In genomic region chr5:149416977-149417713, GRCh38 we compare ENCODE assay signal across 12 cellular contexts. TPM values are rescaled to one million over a fixed set of nuclear protein-coding genes. Genes with fewer than 3 reads are reported as not detected.
A peak's percentile ranks its signal among the peaks of the same experiment; 100 is the strongest.
DNase-seq lines count a peak whose midpoint lies in the region; ATAC-seq and TF ChIP-seq lines count a peak whose summit lies in the region.
"Had no signal": no experiment of that assay in that cellular context is flagged by ENCODE, and none has a peak within 500 bp of the region (broad histone marks: within the 10 kb centered on the region; RNA-seq: fewer than 3 reads in every experiment).

No MANE protein-coding gene starts in this region.

- H3K27me3 ChIP-seq in trophoblast cell (ENCODE audit: insufficient read depth, low read length) = no peaks in the 10 kb centered on the region
- H3K27me3 ChIP-seq: BE2C had no signal

- H3K18ac ChIP-seq in trophoblast cell (ENCODE audit: low read length) = no peak overlapping the region

- peaks cover 2% of the 10 kb centered on the region for H3K9me3 ChIP-seq in trophoblast cell (ENCODE audit: insufficient read depth, low read depth, low read length)
- H3K9me3 ChIP-seq: BE2C had no signal

- H4K8ac ChIP-seq in trophoblast cell (ENCODE audit: low read depth, low read length) = no peak overlapping the region

- H3K4me3 Mint-ChIP-seq in activated CD8-positive, alpha-beta T cell treated with anti-CD3 and anti-CD28 coated beads for 36 hours = no peak overlapping the region
- H3K4me3 Mint-ChIP-seq in activated T-helper 1 cell treated with anti-CD3 and anti-CD28 coated beads, Interleukin-12 subunit alpha, Interleukin-12 subunit beta, Interleukin-2, Interleukin-4 antibody, amounts not matched to agents 30 ng/mL and 10 ng/mL and 1 ng/mL, durations not matched to agents 14 hours and 24 hours and 36 hours = no peak overlapping the region
- H3K4me3 Mint-ChIP-seq: stimulated activated naive CD8-positive, alpha-beta T cell treated with anti-CD3 and anti-CD28 coated beads, Interleukin-15, amount 100 ng/mL, for 72 hours had no signal

- no peak overlapping the region for H3K9ac ChIP-seq in trophoblast cell (ENCODE audit: low read length)

- no peaks in the 10 kb centered on the region for H3K4me1 Mint-ChIP-seq in activated CD8-positive, alpha-beta T cell treated with anti-CD3 and anti-CD28 coated beads for 36 hours (ENCODE audit: low read depth)
- peaks cover 4% of the 10 kb centered on the region for H3K4me1 Mint-ChIP-seq in activated T-helper 1 cell treated with anti-CD3 and anti-CD28 coated beads, Interleukin-12 subunit alpha, Interleukin-12 subunit beta, Interleukin-2, Interleukin-4 antibody, amounts not matched to agents 30 ng/mL and 10 ng/mL and 1 ng/mL, durations not matched to agents 14 hours and 24 hours and 36 hours (ENCODE audit: low read depth)

- no peak overlapping the region for H3K4ac ChIP-seq in trophoblast cell (ENCODE audit: low read depth, low read length)

- H3K4me2 ChIP-seq in trophoblast cell (ENCODE audit: low read length) = peak overlapping the region; percentile 41

- H3K36me3 ChIP-seq in trophoblast cell (ENCODE audit: control insufficient read depth in 1 of 2, insufficient read depth in 2 of 2, low read length in 2 of 2) = no peaks in the 10 kb centered on the region
- H3K36me3 ChIP-seq: BE2C had no signal

- peak overlapping the region; percentile 15 for H2BK5ac ChIP-seq in trophoblast cell (ENCODE audit: low read depth, low read length, poor library complexity)

- H3K14ac ChIP-seq in trophoblast cell (ENCODE audit: low read length) = peak overlapping the region; percentile 50

- ATAC-seq in HG03432 (IDR thresholded peaks at IDR 0.05; ENCODE audit: unreplicated experiment) = no peak
- no peak for ATAC-seq in activated CD8-positive, alpha-beta T cell treated with anti-CD3 and anti-CD28 coated beads for 36 hours
- ATAC-seq: stimulated activated naive CD8-positive, alpha-beta T cell treated with anti-CD3 and anti-CD28 coated beads, Interleukin-15, amount 100 ng/mL, for 72 hours had no signal

- no peaks in the 10 kb centered on the region for H3K79me2 ChIP-seq in trophoblast cell (ENCODE audit: control insufficient read depth, insufficient read depth, low read length, poor library complexity)

- 100% methylated on average over 2 of the region's 8 CpGs for WGBS in trophoblast cell (ENCODE audit: extremely low coverage, insufficient coverage, insufficient read length)

- H3K79me1 ChIP-seq in trophoblast cell (ENCODE audit: low read length) = peaks cover 28% of the 10 kb centered on the region

- no peak overlapping the region for H2AK5ac ChIP-seq in trophoblast cell (ENCODE audit: low read length)

- DNase-seq in AG09319 (ENCODE audit: extremely low read depth, low read depth) = peak; percentile 64
- peak; percentile 56 for DNase-seq in SK-N-DZ (ENCODE audit: low spot score)
- peak; percentile 51 for DNase-seq in fibroblast of mammary gland (ENCODE audit: low read depth)
- DNase-seq in trophoblast cell = no peak
- DNase-seq in activated CD8-positive, alpha-beta T cell treated with anti-CD3 and anti-CD28 coated beads for 36 hours = no peak
- DNase-seq in central memory CD4-positive, alpha-beta T cell = no peak
- DNase-seq in activated T-helper 1 cell treated with anti-CD3 and anti-CD28 coated beads, Interleukin-12 subunit alpha, Interleukin-12 subunit beta, Interleukin-2, Interleukin-4 antibody, amounts not matched to agents 30 ng/mL and 10 ng/mL and 1 ng/mL, durations not matched to agents 14 hours and 24 hours and 36 hours (ENCODE audit: low spot score) = no peak
- DNase-seq: BE2C; NCI-H526 treated with DMSO at 0.1 percent for 48 hours; stimulated activated naive CD8-positive, alpha-beta T cell treated with anti-CD3 and anti-CD28 coated beads, Interleukin-15, amount 100 ng/mL, for 72 hours; T-helper 1 cell had no signal

- intact Hi-C loops in activated CD8-positive, alpha-beta T cell treated with anti-CD3 and anti-CD28 coated beads for 36 hours (cut with micrococcal nuclease) = no loop called here
- intact Hi-C loops in activated T-helper 1 cell treated with anti-CD3 and anti-CD28 coated beads, Interleukin-12 subunit alpha, Interleukin-12 subunit beta, Interleukin-2, Interleukin-4 antibody, amounts not matched to agents 30 ng/mL and 10 ng/mL and 1 ng/mL, durations not matched to agents 14 hours and 24 hours and 36 hours (cut with micrococcal nuclease) = no loop called here

- POLR2A ChIA-PET in activated CD8-positive, alpha-beta T cell treated with anti-CD3 and anti-CD28 coated beads for 36 hours (lab: Charles Lee) = interaction anchor here (0.6 kb wide), 1 partner anchor 15 kb away, joined by 3 read pairs; no protein-coding TSS in a partner anchor

- H3K9me3 Mint-ChIP-seq in activated CD8-positive, alpha-beta T cell treated with anti-CD3 and anti-CD28 coated beads for 36 hours = no peaks in the 10 kb centered on the region
- no peaks in the 10 kb centered on the region for H3K9me3 Mint-ChIP-seq in activated T-helper 1 cell treated with anti-CD3 and anti-CD28 coated beads, Interleukin-12 subunit alpha, Interleukin-12 subunit beta, Interleukin-2, Interleukin-4 antibody, amounts not matched to agents 30 ng/mL and 10 ng/mL and 1 ng/mL, durations not matched to agents 14 hours and 24 hours and 36 hours
- H3K9me3 Mint-ChIP-seq: stimulated activated naive CD8-positive, alpha-beta T cell treated with anti-CD3 and anti-CD28 coated beads, Interleukin-15, amount 100 ng/mL, for 72 hours had no signal

- H3K23ac ChIP-seq in trophoblast cell (ENCODE audit: low read length) = no peak overlapping the region

- TF ChIP-seq CTCF in AG09319 (IDR thresholded peaks at IDR 0.05; ENCODE audit: low read depth, low read length) (no peak), fibroblast of mammary gland (conservative IDR thresholded peaks at IDR 0.05; ENCODE audit: control insufficient read depth, insufficient read depth, low read depth, low read length) (no peak)
- TF ChIP-seq CTCF in activated CD8-positive, alpha-beta T cell treated with anti-CD3 and anti-CD28 coated beads for 36 hours (IDR thresholded peaks at IDR 0.05) = no peak

- CTCF ChIA-PET in activated CD8-positive, alpha-beta T cell treated with anti-CD3 and anti-CD28 coated beads for 36 hours (lab: Charles Lee) = interaction anchor here (0.7 to 1.8 kb wide), 2 partner anchors 17 to 49 kb away, joined by 3 to 6 read pairs; no protein-coding TSS in a partner anchor

- peak overlapping the region; percentile 77 for H2BK120ac ChIP-seq in trophoblast cell (ENCODE audit: insufficient read depth, low read length, poor library complexity)

- peaks cover 25 to 47% of the 10 kb centered on the region in 2 experiments for H3K4me1 ChIP-seq in trophoblast cell (ENCODE audit: control insufficient read depth in 1 of 2, insufficient read depth in 2 of 2, low read length in 2 of 2)

- H3K36me3 Mint-ChIP-seq in activated CD8-positive, alpha-beta T cell treated with anti-CD3 and anti-CD28 coated beads for 36 hours (ENCODE audit: low read depth) = no peaks in the 10 kb centered on the region
- no peaks in the 10 kb centered on the region for H3K36me3 Mint-ChIP-seq in activated T-helper 1 cell treated with anti-CD3 and anti-CD28 coated beads, Interleukin-12 subunit alpha, Interleukin-12 subunit beta, Interleukin-2, Interleukin-4 antibody, amounts not matched to agents 30 ng/mL and 10 ng/mL and 1 ng/mL, durations not matched to agents 14 hours and 24 hours and 36 hours (ENCODE audit: low read depth)

- H3K27ac ChIP-seq in trophoblast cell (ENCODE audit: low read depth, low read length) = peak overlapping the region; percentile 51

- H3K4me3 ChIP-seq in fibroblast of mammary gland (ENCODE audit: control insufficient read depth, low read depth, low read length) (no peak overlapping the region), trophoblast cell (ENCODE audit: low read depth, low read length) (no peak overlapping the region)

- peak overlapping the region; percentile 64 for H4K91ac ChIP-seq in trophoblast cell (ENCODE audit: low read depth, low read length)

- H3K27me3 Mint-ChIP-seq in activated CD8-positive, alpha-beta T cell treated with anti-CD3 and anti-CD28 coated beads for 36 hours = no peaks in the 10 kb centered on the region
- H3K27me3 Mint-ChIP-seq in activated T-helper 1 cell treated with anti-CD3 and anti-CD28 coated beads, Interleukin-12 subunit alpha, Interleukin-12 subunit beta, Interleukin-2, Interleukin-4 antibody, amounts not matched to agents 30 ng/mL and 10 ng/mL and 1 ng/mL, durations not matched to agents 14 hours and 24 hours and 36 hours (ENCODE audit: insufficient read depth) = peaks cover 8% of the 10 kb centered on the region
- H3K27me3 Mint-ChIP-seq: stimulated activated naive CD8-positive, alpha-beta T cell treated with anti-CD3 and anti-CD28 coated beads, Interleukin-15, amount 100 ng/mL, for 72 hours had no signal

- peak overlapping the region; percentile 66 for H2BK12ac ChIP-seq in trophoblast cell (ENCODE audit: low read length)

- H3K27ac Mint-ChIP-seq in activated CD8-positive, alpha-beta T cell treated with anti-CD3 and anti-CD28 coated beads for 36 hours = no peak overlapping the region
- no peak overlapping the region for H3K27ac Mint-ChIP-seq in activated T-helper 1 cell treated with anti-CD3 and anti-CD28 coated beads, Interleukin-12 subunit alpha, Interleukin-12 subunit beta, Interleukin-2, Interleukin-4 antibody, amounts not matched to agents 30 ng/mL and 10 ng/mL and 1 ng/mL, durations not matched to agents 14 hours and 24 hours and 36 hours
- H3K27ac Mint-ChIP-seq: stimulated activated naive CD8-positive, alpha-beta T cell treated with anti-CD3 and anti-CD28 coated beads, Interleukin-15, amount 100 ng/mL, for 72 hours had no signal

- H4K12ac ChIP-seq in trophoblast cell (ENCODE audit: low read depth, low read length) = no peak overlapping the region

- no peak overlapping the region for H2AFZ ChIP-seq in trophoblast cell (ENCODE audit: insufficient read depth, low read length, poor library complexity)

RNA-seq across cellular contexts. Expression of gene IL17B, which starts 38.1 kb away (rescaled TPM):
- polyA plus RNA-seq in SK-N-DZ (2014; cell fraction: cytosol; rRNA removed) = 1.9 and 2.3 TPM in 2 replicates
- polyA plus RNA-seq in SK-N-DZ (2014; cell fraction: nucleus; rRNA removed) = 0.50 and 4.4 TPM in 2 replicates
- polyA plus RNA-seq in trophoblast cell (2013) = 0.25 and 0.26 TPM in 2 replicates
- total RNA-seq in activated CD8-positive, alpha-beta T cell treated with anti-CD3 and anti-CD28 coated beads for 36 hours = not detected
- total RNA-seq in activated T-helper 1 cell treated with anti-CD3 and anti-CD28 coated beads, Interleukin-12 subunit alpha, Interleukin-12 subunit beta, Interleukin-2, Interleukin-4 antibody, amounts not matched to agents 30 ng/mL and 10 ng/mL and 1 ng/mL, durations not matched to agents 14 hours and 24 hours and 36 hours = not detected in 2 replicates

RNA-seq across cellular contexts. Expression of gene PCYOX1L, which starts 59.3 kb away (rescaled TPM):
- 35.5 and 36.3 TPM in 2 replicates for polyA plus RNA-seq in SK-N-DZ (2014; cell fraction: cytosol; rRNA removed)
- 32.9 and 42.1 TPM in 2 replicates for polyA plus RNA-seq in SK-N-DZ (2014; cell fraction: nucleus; rRNA removed)
- polyA plus RNA-seq in trophoblast cell (2013) = 2.2 and 2.4 TPM in 2 replicates
- total RNA-seq in activated CD8-positive, alpha-beta T cell treated with anti-CD3 and anti-CD28 coated beads for 36 hours = 10 to 100 TPM; 19.7 to 21.2 TPM
- total RNA-seq in activated T-helper 1 cell treated with anti-CD3 and anti-CD28 coated beads, Interleukin-12 subunit alpha, Interleukin-12 subunit beta, Interleukin-2, Interleukin-4 antibody, amounts not matched to agents 30 ng/mL and 10 ng/mL and 1 ng/mL, durations not matched to agents 14 hours and 24 hours and 36 hours = 21.9 and 23.4 TPM in 2 replicates

Comparison
In these comparisons a context has a peak if more than half of its experiments do, and no peak if none do; other contexts are left out.
1. DNase-seq: peak in AG09319 (single experiment), SK-N-DZ (single experiment) and fibroblast of mammary gland (single experiment); none in trophoblast cell (0 of 2), activated CD8-positive, alpha-beta T cell treated with anti-CD3 and anti-CD28 coated beads for 36 hours (single experiment), central memory CD4-positive, alpha-beta T cell (single experiment) and activated T-helper 1 cell treated with anti-CD3 and anti-CD28 coated beads, Interleukin-12 subunit alpha, Interleukin-12 subunit beta, Interleukin-2, Interleukin-4 antibody, amounts not matched to agents 30 ng/mL and 10 ng/mL and 1 ng/mL, durations not matched to agents 14 hours and 24 hours and 36 hours (single experiment).